ENCODE assay signal across 8 cellular contexts in the genomic region with DNA sequence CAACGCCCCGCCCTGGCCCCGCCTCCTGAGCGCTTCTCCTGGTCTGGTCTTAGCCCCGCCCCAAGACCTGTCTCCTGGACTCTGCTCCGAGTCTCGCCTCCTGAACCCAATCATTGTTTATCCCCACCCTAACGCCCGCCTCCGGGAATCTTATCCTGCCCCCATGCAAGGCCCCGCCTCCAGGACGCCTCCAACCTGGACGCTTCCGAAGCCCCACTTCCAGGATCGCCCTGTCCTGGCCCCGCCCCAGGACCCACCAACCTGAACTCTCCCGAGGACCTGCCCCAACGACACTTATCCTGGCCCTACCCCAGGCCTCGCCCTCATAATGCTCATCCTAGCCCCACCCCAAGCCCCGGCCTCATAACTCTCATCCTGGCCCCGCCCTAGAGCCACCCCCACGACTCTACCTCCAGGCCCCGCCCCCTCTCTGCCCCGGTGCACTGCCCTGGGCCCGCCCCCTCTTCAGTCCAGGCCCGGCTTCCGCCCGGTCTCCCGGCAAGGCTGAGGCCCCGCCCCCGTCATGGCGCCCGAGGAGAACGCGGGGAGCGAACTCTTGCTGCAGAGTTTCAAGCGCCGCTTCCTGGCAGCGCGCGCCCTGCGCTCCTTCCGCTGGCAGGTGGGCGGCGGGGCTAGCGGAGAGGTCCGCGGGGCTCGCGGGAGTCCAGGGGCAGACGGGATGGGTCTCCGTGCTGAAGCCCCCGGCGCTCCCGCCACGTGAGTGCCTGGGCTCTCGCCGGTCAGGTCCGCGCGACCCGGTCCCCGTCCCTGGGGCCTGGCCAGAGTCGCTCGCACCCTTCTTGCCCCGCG. TPM values are rescaled to one million over a fixed set of nuclear protein-coding genes. Genes with fewer than 3 reads are reported as not detected.
DNase-seq lines count a peak whose midpoint lies in the region; ATAC-seq, FAIRE-seq and TF ChIP-seq lines count a peak whose summit lies in the region.

No MANE protein-coding gene starts in this region.

- no peak for FAIRE-seq in keratinocyte (lab: Jason Lieb, UNC)

- peak overlapping the region; percentile 61 for H2AFZ ChIP-seq in keratinocyte (ENCODE audit: control insufficient read depth, low read length)

- H3K27me3 Mint-ChIP-seq in central memory CD8-positive, alpha-beta T cell = no peaks in the 10 kb centered on the region

- peaks cover 8% of the 10 kb centered on the region for H3K4me1 Mint-ChIP-seq in central memory CD8-positive, alpha-beta T cell

- TF ChIP-seq CTCF in keratinocyte (optimal IDR thresholded peaks at IDR 0.05 in 1 of 3, IDR thresholded peaks at IDR 0.05 in 1 of 3, conservative IDR thresholded peaks at IDR 0.05 in 1 of 3; ENCODE audit: extremely low read depth in 1 of 3, insufficient read depth in 2 of 3, low read length in 3 of 3) = no peak

- H3K4me3 Mint-ChIP-seq in central memory CD8-positive, alpha-beta T cell = peak overlapping the region; percentile 92

- H3K27ac Mint-ChIP-seq in central memory CD8-positive, alpha-beta T cell (ENCODE audit: low read depth) = peak overlapping the region; percentile 96

- peak overlapping the region; percentile 94 for H3K27ac ChIP-seq in keratinocyte (ENCODE audit: control insufficient read depth, insufficient read depth, low read length)

- H3K9ac ChIP-seq in keratinocyte (ENCODE audit: control insufficient read depth, extremely low read depth, insufficient read depth, low read length) = peak overlapping the region; percentile 94

- peak overlapping the region; percentile 67 for H3K4me2 ChIP-seq in keratinocyte (ENCODE audit: control insufficient read depth, extremely low read depth, insufficient read depth, low read depth, low read length)

- no peaks in the 10 kb centered on the region for H3K9me3 ChIP-seq in keratinocyte (ENCODE audit: control insufficient read depth, low read depth, low read length)

- no peaks in the 10 kb centered on the region for H3K27me3 ChIP-seq in keratinocyte (ENCODE audit: control insufficient read depth, extremely low read depth, insufficient read depth, low read length)

- no peaks in the 10 kb centered on the region for H4K20me1 ChIP-seq in keratinocyte (ENCODE audit: control insufficient read depth, extremely low read depth, insufficient read depth, low read length)

- peaks cover 6% of the 10 kb centered on the region for H3K4me1 ChIP-seq in keratinocyte (ENCODE audit: control insufficient read depth, extremely low read depth, insufficient read depth, low read length)

- dilution Hi-C loops in keratinocyte (cut with MboI; ENCODE audit: extremely low pct_ligation_motif_present, low sequenced_read_pairs) = no loop called here

- H3K79me2 ChIP-seq in keratinocyte (ENCODE audit: control insufficient read depth, insufficient read depth, low read length) = no peaks in the 10 kb centered on the region

- H3K36me3 ChIP-seq in keratinocyte (ENCODE audit: control insufficient read depth in 2 of 2, extremely low read depth in 1 of 2, insufficient read depth in 2 of 2, low read length in 2 of 2) = peaks cover 0 to 2% of the 10 kb centered on the region in 2 experiments

- no peaks in the 10 kb centered on the region for H3K9me1 ChIP-seq in keratinocyte (ENCODE audit: control insufficient read depth, extremely low read depth, insufficient read depth, low read length)

- peak; percentile 94 for DNase-seq in AG08395 (ENCODE audit: low spot score)
- DNase-seq in NCI-H2227 treated with DMSO at 0.1 percent for 48 hours (lab: John Stamatoyannopoulos, UW) = peak; percentile 98
- DNase-seq in activated CD4-positive, CD25-positive, alpha-beta regulatory T cell (lab: John Stamatoyannopoulos, UW) = peak; percentile 93 to 97 (median 96)
- peak; percentile 96 to 99 for DNase-seq in central memory CD8-positive, alpha-beta T cell (ENCODE audit: low spot score in 2 of 2)
- peak; percentile 98 for DNase-seq in keratinocyte (ENCODE audit: low read depth, low spot score)
- DNase-seq in stimulated activated CD4-positive, alpha-beta T cell treated with anti-CD3 and anti-CD28 coated beads, Interleukin-12 subunit alpha, Interleukin-12 subunit beta, amount 100 ng/mL, for 48 hours (ENCODE audit: low read depth in 2 of 3, low spot score in 1 of 3) = peak; percentile 98 to 99 (median 99)

- peak overlapping the region; percentile 76 to 83 (median 80) for H3K4me3 ChIP-seq in keratinocyte (ENCODE audit: control insufficient read depth in 2 of 3, extremely low read depth in 1 of 3, insufficient read depth in 2 of 3, low read depth in 1 of 3, low read length in 3 of 3)

- H3K36me3 Mint-ChIP-seq in central memory CD8-positive, alpha-beta T cell (ENCODE audit: insufficient read depth) = peaks cover 5% of the 10 kb centered on the region

- no peaks in the 10 kb centered on the region for H3K9me3 Mint-ChIP-seq in central memory CD8-positive, alpha-beta T cell

- peak; percentile 95 for ATAC-seq in GM18909 (IDR thresholded peaks at IDR 0.05; ENCODE audit: poor library complexity, unreplicated experiment)
- ATAC-seq in HG03159 (IDR thresholded peaks at IDR 0.05; ENCODE audit: unreplicated experiment) = peak; percentile 98
- peak; percentile 98 for ATAC-seq in central memory CD8-positive, alpha-beta T cell (replicated peaks; ENCODE audit: extremely low read depth, poor library complexity, severe bottlenecking)

RNA-seq across cellular contexts. Expression of gene DEFB108B, which starts 45.8 kb away (rescaled TPM):
- polyA plus RNA-seq in keratinocyte = not detected in 3 replicates
- not detected for polyA plus RNA-seq in keratinocyte (2011; ENCODE audit: low read depth)
- not detected in 2 replicates for polyA plus RNA-seq in keratinocyte (2011; cell fraction: cytosol; rRNA removed)
- polyA plus RNA-seq in keratinocyte (2011; cell fraction: nucleus; rRNA removed) = not detected in 2 replicates
- not detected in 2 replicates for polyA plus RNA-seq in keratinocyte (2012; ENCODE audit: low replicate concordance)
- not detected in 3 replicates for polyA minus RNA-seq in keratinocyte
- polyA minus RNA-seq in keratinocyte (2011; cell fraction: cytosol; rRNA and poly(A)+ RNA removed) = not detected
- not detected in 2 replicates for polyA minus RNA-seq in keratinocyte (2011; cell fraction: nucleus; rRNA and poly(A)+ RNA removed)

Comparison
In these comparisons a context has a peak if more than half of its experiments do, and no peak if none do; other contexts are left out.
1. Peak in every context shown above with its lines: DNase-seq, ATAC-seq, H3K4me3 ChIP-seq and H3K27ac ChIP-seq.